In the genomic region with DNA sequence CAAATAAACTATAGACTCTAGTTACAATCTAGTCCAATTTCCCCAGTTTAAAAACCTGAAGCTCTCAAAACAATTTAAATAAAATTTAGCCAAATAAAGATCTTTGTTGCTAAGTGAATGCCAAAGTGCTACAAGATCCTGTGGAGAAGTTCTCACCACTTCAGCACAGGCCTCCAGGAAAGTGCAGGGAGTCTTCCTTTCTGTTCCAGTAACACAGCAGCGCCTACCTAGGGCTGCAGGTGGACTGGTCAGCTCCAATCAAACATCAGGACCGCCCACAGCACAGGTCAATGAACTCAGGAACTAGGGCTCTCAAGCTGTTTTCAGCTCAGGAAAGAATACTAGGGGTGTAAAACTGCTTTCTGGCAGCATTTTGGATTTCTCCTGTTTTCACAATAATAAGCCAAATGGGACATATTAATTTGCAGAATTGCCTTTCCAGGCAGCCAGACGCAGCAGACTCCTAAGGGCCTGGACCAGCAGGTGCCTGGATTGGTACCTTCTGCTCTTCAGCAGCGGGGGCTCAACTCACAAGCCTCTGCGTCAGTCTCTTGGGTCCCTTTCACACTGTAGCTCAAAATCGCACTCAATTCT, we compare ENCODE assay signal across 11 cellular contexts. TPM values are rescaled to one million over a fixed set of nuclear protein-coding genes. Genes with fewer than 3 reads are reported as not detected.
DNase-seq lines count a peak whose midpoint lies in the region; ATAC-seq and TF ChIP-seq lines count a peak whose summit lies in the region.
"Had no signal": no experiment of that assay in that cellular context is flagged by ENCODE, and none has a peak within 500 bp of the region (broad histone marks: within the 10 kb centered on the region; RNA-seq: fewer than 3 reads in every experiment).

No MANE protein-coding gene starts in this region.

- no peak for DNase-seq in activated naive CD4-positive, alpha-beta T cell treated with anti-CD3 and anti-CD28 coated beads for 36 hours
- no peak for DNase-seq in activated naive CD4-positive, alpha-beta T cell treated with anti-CD3 and anti-CD28 coated beads, Interleukin-2, amount 50 U/mL, for 72 hours (ENCODE audit: low spot score in 2 of 2)
- DNase-seq in breast epithelium (ENCODE audit: low spot score in 2 of 2) (peak in 1 of 2 donors; percentile 37), lower leg skin (ENCODE audit: low spot score in 2 of 2) (no peak), upper lobe of left lung (peak in 1 of 2 donors; percentile 88), mesenchymal stem cell (no peak)
- DNase-seq: DMS 273 treated with DMSO at 0.1 percent for 48 hours; stimulated activated naive CD4-positive, alpha-beta T cell treated with Interleukin-2 at 50 U/mL for 16 hours had no signal

- TF ChIP-seq POLR2A in breast epithelium (IDR thresholded peaks at IDR 0.05) (no peak), lower leg skin (IDR thresholded peaks at IDR 0.05) (no peak), upper lobe of left lung (IDR thresholded peaks at IDR 0.05) (peak in 1 of 4 donors; percentile 35)

- no peak overlapping the region for H2AK5ac ChIP-seq in mesenchymal stem cell (ENCODE audit: low read length, severe bottlenecking)

- no peak overlapping the region for H3K18ac ChIP-seq in mesenchymal stem cell (ENCODE audit: low read depth in 1 of 2, low read length in 2 of 2)

- no peak overlapping the region for H3K4me2 ChIP-seq in mesenchymal stem cell (ENCODE audit: low read length, poor library complexity, severe bottlenecking)

- peak overlapping the region in 2 of 3 donors; percentile 72 to 84 for H3K4me3 ChIP-seq in breast epithelium
- peak overlapping the region; percentile 44 for H3K4me3 ChIP-seq in lower leg skin (ENCODE audit: low read depth, poor library complexity, severe bottlenecking)
- H3K4me3 ChIP-seq in upper lobe of left lung = peak overlapping the region in 3 of 4 donors; percentile 53 to 66 (median 66)
- no peak overlapping the region for H3K4me3 ChIP-seq in mesenchymal stem cell (ENCODE audit: insufficient read depth in 1 of 2, low read depth in 1 of 2, low read length in 2 of 2)

- no peak for TF ChIP-seq EP300 in upper lobe of left lung (IDR thresholded peaks at IDR 0.05)

- H3K36me3 Mint-ChIP-seq in activated naive CD4-positive, alpha-beta T cell treated with anti-CD3 and anti-CD28 coated beads for 36 hours (ENCODE audit: low read depth) = no peaks in the 10 kb centered on the region
- H3K36me3 Mint-ChIP-seq in activated naive CD4-positive, alpha-beta T cell treated with anti-CD3 and anti-CD28 coated beads, Interleukin-2, amount 50 U/mL, for 72 hours = peaks cover 4 to 11% of the 10 kb centered on the region in 2 donors

- H2BK15ac ChIP-seq in mesenchymal stem cell (ENCODE audit: low read depth, poor library complexity, severe bottlenecking) = no peak overlapping the region

- ATAC-seq in activated naive CD4-positive, alpha-beta T cell treated with anti-CD3 and anti-CD28 coated beads, Interleukin-2, amount 50 U/mL, for 72 hours = no peak
- peak in 1 of 2 donors; percentile 74 for ATAC-seq in upper lobe of left lung (ENCODE audit: low FRiP score in 2 of 2)
- ATAC-seq in GM18909 (IDR thresholded peaks at IDR 0.05; ENCODE audit: poor library complexity, unreplicated experiment) = no peak
- ATAC-seq in HG03045 (IDR thresholded peaks at IDR 0.05; ENCODE audit: unreplicated experiment) = no peak

- H3K27ac Mint-ChIP-seq in activated naive CD4-positive, alpha-beta T cell treated with anti-CD3 and anti-CD28 coated beads for 36 hours = no peak overlapping the region
- no peak overlapping the region for H3K27ac Mint-ChIP-seq in activated naive CD4-positive, alpha-beta T cell treated with anti-CD3 and anti-CD28 coated beads, Interleukin-2, amount 50 U/mL, for 72 hours

- no peak overlapping the region for H3K4ac ChIP-seq in mesenchymal stem cell (ENCODE audit: low read depth in 1 of 2, low read length in 2 of 2)

- H3K4me1 Mint-ChIP-seq in activated naive CD4-positive, alpha-beta T cell treated with anti-CD3 and anti-CD28 coated beads for 36 hours (ENCODE audit: low read depth) = peaks cover 9% of the 10 kb centered on the region

- no peaks in the 10 kb centered on the region for H3K9me3 ChIP-seq in breast epithelium
- H3K9me3 ChIP-seq in upper lobe of left lung = no peaks in the 10 kb centered on the region
- H3K9me3 ChIP-seq in mesenchymal stem cell (ENCODE audit: control insufficient read depth, low read length) = no peaks in the 10 kb centered on the region
- H3K9me3 ChIP-seq: neutrophil had no signal

- H3K79me1 ChIP-seq in mesenchymal stem cell (replicated peaks; ENCODE audit: low read length, poor library complexity, severe bottlenecking) = no peaks in the 10 kb centered on the region

- WGBS in lower leg skin, 2 donors = 16 to 34% methylated on average over 6 of the region's 6 CpGs
- 33 to 42% methylated on average over 6 of the region's 6 CpGs for WGBS in upper lobe of left lung, 2 donors
- 40% methylated on average over 6 of the region's 6 CpGs for WGBS in mesenchymal stem cell

- H3K9me3 Mint-ChIP-seq in activated naive CD4-positive, alpha-beta T cell treated with anti-CD3 and anti-CD28 coated beads for 36 hours = no peaks in the 10 kb centered on the region
- H3K9me3 Mint-ChIP-seq in activated naive CD4-positive, alpha-beta T cell treated with anti-CD3 and anti-CD28 coated beads, Interleukin-2, amount 50 U/mL, for 72 hours = no peaks in the 10 kb centered on the region

- no peak overlapping the region for H3K14ac ChIP-seq in mesenchymal stem cell (ENCODE audit: low read length in 2 of 2)

- H3K4me1 ChIP-seq in breast epithelium (peaks cover 0 to 8% of the 10 kb centered on the region in 2 donors), upper lobe of left lung (peaks cover 5 to 28% (median 18%) of the 10 kb centered on the region in 4 donors), mesenchymal stem cell (ENCODE audit: control insufficient read depth, insufficient read depth, low read depth, low read length) (peaks cover 20% of the 10 kb centered on the region)

- H4K8ac ChIP-seq in mesenchymal stem cell (ENCODE audit: low read length) = no peak overlapping the region

- H4K91ac ChIP-seq in mesenchymal stem cell (ENCODE audit: low read length) = no peak overlapping the region

- TF ChIP-seq CTCF in breast epithelium (IDR thresholded peaks at IDR 0.05) (no peak), lower leg skin (IDR thresholded peaks at IDR 0.05) (no peak), upper lobe of left lung (IDR thresholded peaks at IDR 0.05) (no peak)

- H3K36me3 ChIP-seq in breast epithelium (no peaks in the 10 kb centered on the region), upper lobe of left lung (no peaks in the 10 kb centered on the region), mesenchymal stem cell (ENCODE audit: control insufficient read depth in 1 of 2, insufficient read depth in 2 of 2, low read depth in 1 of 2, low read length in 2 of 2) (no peaks in the 10 kb centered on the region)
- H3K36me3 ChIP-seq: neutrophil had no signal

- intact Hi-C loops in activated naive CD4-positive, alpha-beta T cell treated with anti-CD3 and anti-CD28 coated beads for 36 hours (cut with micrococcal nuclease) = loop anchor here (1.0 kb wide), 1 partner anchor 11 kb away; no protein-coding TSS in a partner anchor
- intact Hi-C loops in breast epithelium (cut with DNase I; ENCODE audit: low total_unique reads) = no loop called here
- intact Hi-C loops in lower leg skin (cut with DNase I; ENCODE audit: low total_unique reads) = no loop called here

- H3K27me3 Mint-ChIP-seq in activated naive CD4-positive, alpha-beta T cell treated with anti-CD3 and anti-CD28 coated beads for 36 hours (ENCODE audit: low read depth) = peaks cover 40% of the 10 kb centered on the region

- peak overlapping the region; percentile 53 for H3K4me3 Mint-ChIP-seq in activated naive CD4-positive, alpha-beta T cell treated with anti-CD3 and anti-CD28 coated beads for 36 hours

- H2AFZ ChIP-seq in mesenchymal stem cell (ENCODE audit: low read depth, low read length) = no peak overlapping the region

- H3K27ac ChIP-seq in breast epithelium (peak overlapping the region; percentile 92 to 95), upper lobe of left lung (peak overlapping the region in 3 of 4 donors; percentile 15 to 88 (median 80)), mesenchymal stem cell (ENCODE audit: low read length, poor library complexity, severe bottlenecking) (no peak overlapping the region)
- H3K27ac ChIP-seq: neutrophil had no signal

- H3K27me3 ChIP-seq in breast epithelium (peaks cover 0 to 11% of the 10 kb centered on the region in 2 donors), upper lobe of left lung (peaks cover 0 to 19% (median 7%) of the 10 kb centered on the region in 4 donors), mesenchymal stem cell (ENCODE audit: control insufficient read depth in 1 of 2, insufficient read depth in 1 of 2, low read length in 2 of 2) (peaks cover 37 to 45% of the 10 kb centered on the region in 2 experiments)

- H2BK5ac ChIP-seq in mesenchymal stem cell (ENCODE audit: low read depth, low read length, poor library complexity, severe bottlenecking) = no peak overlapping the region

- no peak overlapping the region for H3K9ac ChIP-seq in mesenchymal stem cell (ENCODE audit: low read length)

- H2BK120ac ChIP-seq in mesenchymal stem cell (ENCODE audit: low read depth, low read length) = no peak overlapping the region

- CTCF ChIA-PET in activated naive CD4-positive, alpha-beta T cell treated with anti-CD3 and anti-CD28 coated beads for 36 hours (lab: Charles Lee) = no interaction called here

- no peak overlapping the region for H2BK12ac ChIP-seq in mesenchymal stem cell (ENCODE audit: low read length in 2 of 2)

- no peak overlapping the region for H3K23ac ChIP-seq in mesenchymal stem cell (ENCODE audit: low read length in 2 of 2)

RNA-seq across cellular contexts. Expression of a gene that starts 1.5 kb away (rescaled TPM):
- total RNA-seq in activated naive CD4-positive, alpha-beta T cell treated with anti-CD3 and anti-CD28 coated beads for 36 hours = under 1 TPM in 1 of 2 experiments, not detected in 1; 0.10 TPM
- 1 to 10 TPM in 1 of 2 donors, under 1 TPM in 1; 0.48 to 2.1 TPM for total RNA-seq in activated naive CD4-positive, alpha-beta T cell treated with anti-CD3 and anti-CD28 coated beads, Interleukin-2, amount 50 U/mL, for 72 hours
- total RNA-seq in breast epithelium (10 to 100 TPM in 1 of 3 donors, 1 to 10 TPM in 2; 1.6 to 30.7 (median 7.2) TPM), lower leg skin (10 to 100 TPM; 25.6 to 49.9 (median 30.0) TPM), upper lobe of left lung (1 to 10 TPM; 2.7 to 6.7 (median 4.5) TPM)
- polyA plus RNA-seq in mesenchymal stem cell (2013, experiment 1 of 2) = not detected
- not detected for polyA plus RNA-seq in mesenchymal stem cell (2013, experiment 2 of 2)

Comparison
In these comparisons a context has a peak if more than half of its experiments do, and no peak if none do; other contexts are left out.
1. H3K4me3 ChIP-seq: peak in breast epithelium (2 of 3), lower leg skin (single experiment) and upper lobe of left lung (3 of 4); none in mesenchymal stem cell (0 of 2).